In genomic region chrX:75522565-75523411, GRCh38 we compare ENCODE assay signal across 1 cellular context.
A peak's percentile ranks its signal among the peaks of the same experiment; 100 is the strongest.
TF ChIP-seq lines count a peak whose summit lies in the region.

ZDHHC15 (minus strand) TSS chrX:75523037; CDS start chrX:75523024, 13 bp downstream.

TF ChIP-seq in GM12878, 131 proteins besides CTCF, POLR2A, EP300 and RAD21 (continued from another document):
- TF ChIP-seq YBX1 (IDR thresholded peaks at IDR 0.05) (no peak), ZNF384 (IDR thresholded peaks at IDR 0.05; ENCODE audit: borderline replicate concordance, low read depth, low read length) (no peak), PAX8 (IDR thresholded peaks at IDR 0.05) (no peak), MEF2B (IDR thresholded peaks at IDR 0.05; ENCODE audit: partially characterized antibody, poor library complexity, severe bottlenecking) (peak; percentile 82), NR2C1 (IDR thresholded peaks at IDR 0.05) (no peak), CBX3 (IDR thresholded peaks at IDR 0.05; ENCODE audit: borderline replicate concordance, low read depth) (no peak), MLLT1 (IDR thresholded peaks at IDR 0.05) (peak; percentile 100), YY1 (IDR thresholded peaks at IDR 0.05; ENCODE audit: low read depth, low read length) (0 out of 2 replicates have a peak, but pooled peaks have one; percentile 19), STAT3 (IDR thresholded peaks at IDR 0.05; ENCODE audit: low read depth, low read length) (no peak), NFYA (IDR thresholded peaks at IDR 0.05; ENCODE audit: borderline replicate concordance, low read depth, low read length) (no peak), TARDBP (IDR thresholded peaks at IDR 0.05; ENCODE audit: borderline replicate concordance) (no peak), RUNX3 (IDR thresholded peaks at IDR 0.05; ENCODE audit: low read length) (no peak), DPF2 (IDR thresholded peaks at IDR 0.05) (no peak), NR2F1 (conservative IDR thresholded peaks at IDR 0.05) (no peak), KDM1A (IDR thresholded peaks at IDR 0.05; ENCODE audit: borderline replicate concordance) (no peak), STAT1 (conservative IDR thresholded peaks at IDR 0.05) (no peak), SIX5 (IDR thresholded peaks at IDR 0.05; ENCODE audit: low read depth, low read length, severe bottlenecking) (no peak), BHLHE40 (IDR thresholded peaks at IDR 0.05; ENCODE audit: borderline replicate concordance in 1 of 2, low read depth in 2 of 2, low read length in 1 of 2) (peak in 1 of 2 experiments; percentile 31; a peak in 1 of 4 replicates), JUNB (IDR thresholded peaks at IDR 0.05) (no peak), SMARCA5 (IDR thresholded peaks at IDR 0.05) (0 out of 2 replicates have a peak, but pooled peaks have one; percentile 37), PBX3 (IDR thresholded peaks at IDR 0.05; ENCODE audit: insufficient replicate concordance, low read depth, low read length) (no peak), HCFC1 (IDR thresholded peaks at IDR 0.05; ENCODE audit: low read length) (peak; percentile 46; the same call in 1 of the 2 replicates), USF1 (IDR thresholded peaks at IDR 0.05; ENCODE audit: borderline replicate concordance, extremely low read length, insufficient read depth, low read depth, low read length) (no peak), CHD4 (IDR thresholded peaks at IDR 0.05) (no peak), ETV6 (conservative IDR thresholded peaks at IDR 0.05 in 1 of 2, IDR thresholded peaks at IDR 0.05 in 1 of 2; ENCODE audit: borderline replicate concordance in 1 of 2, low read depth in 1 of 2) (no peak), USF2 (IDR thresholded peaks at IDR 0.05; ENCODE audit: borderline replicate concordance, low read depth, low read length) (no peak), EZH2 (IDR thresholded peaks at IDR 0.05; ENCODE audit: borderline replicate concordance, control insufficient read depth, low read depth, low read length) (no peak), ZBTB4 (CRISPR knock-in tag; IDR thresholded peaks at IDR 0.05) (no peak), SUPT20H (IDR thresholded peaks at IDR 0.05; ENCODE audit: borderline replicate concordance, control insufficient read depth, low read depth, low read length) (no peak), CHD1 (IDR thresholded peaks at IDR 0.05; ENCODE audit: low read depth, low read length) (no peak), NR2C2 (IDR thresholded peaks at IDR 0.05; ENCODE audit: borderline replicate concordance, control insufficient read depth, insufficient read length, low read depth) (peak; percentile 67)
- TF ChIP-seq, protein P1, sequence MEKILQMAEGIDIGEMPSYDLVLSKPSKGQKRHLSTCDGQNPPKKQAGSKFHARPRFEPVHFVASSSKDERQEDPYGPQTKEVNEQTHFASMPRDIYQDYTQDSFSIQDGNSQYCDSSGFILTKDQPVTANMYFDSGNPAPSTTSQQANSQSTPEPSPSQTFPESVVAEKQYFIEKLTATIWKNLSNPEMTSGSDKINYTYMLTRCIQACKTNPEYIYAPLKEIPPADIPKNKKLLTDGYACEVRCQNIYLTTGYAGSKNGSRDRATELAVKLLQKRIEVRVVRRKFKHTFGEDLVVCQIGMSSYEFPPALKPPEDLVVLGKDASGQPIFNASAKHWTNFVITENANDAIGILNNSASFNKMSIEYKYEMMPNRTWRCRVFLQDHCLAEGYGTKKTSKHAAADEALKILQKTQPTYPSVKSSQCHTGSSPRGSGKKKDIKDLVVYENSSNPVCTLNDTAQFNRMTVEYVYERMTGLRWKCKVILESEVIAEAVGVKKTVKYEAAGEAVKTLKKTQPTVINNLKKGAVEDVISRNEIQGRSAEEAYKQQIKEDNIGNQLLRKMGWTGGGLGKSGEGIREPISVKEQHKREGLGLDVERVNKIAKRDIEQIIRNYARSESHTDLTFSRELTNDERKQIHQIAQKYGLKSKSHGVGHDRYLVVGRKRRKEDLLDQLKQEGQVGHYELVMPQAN (conservative IDR thresholded peaks at IDR 0.05), result no peak
- TF ChIP-seq, protein P2, sequence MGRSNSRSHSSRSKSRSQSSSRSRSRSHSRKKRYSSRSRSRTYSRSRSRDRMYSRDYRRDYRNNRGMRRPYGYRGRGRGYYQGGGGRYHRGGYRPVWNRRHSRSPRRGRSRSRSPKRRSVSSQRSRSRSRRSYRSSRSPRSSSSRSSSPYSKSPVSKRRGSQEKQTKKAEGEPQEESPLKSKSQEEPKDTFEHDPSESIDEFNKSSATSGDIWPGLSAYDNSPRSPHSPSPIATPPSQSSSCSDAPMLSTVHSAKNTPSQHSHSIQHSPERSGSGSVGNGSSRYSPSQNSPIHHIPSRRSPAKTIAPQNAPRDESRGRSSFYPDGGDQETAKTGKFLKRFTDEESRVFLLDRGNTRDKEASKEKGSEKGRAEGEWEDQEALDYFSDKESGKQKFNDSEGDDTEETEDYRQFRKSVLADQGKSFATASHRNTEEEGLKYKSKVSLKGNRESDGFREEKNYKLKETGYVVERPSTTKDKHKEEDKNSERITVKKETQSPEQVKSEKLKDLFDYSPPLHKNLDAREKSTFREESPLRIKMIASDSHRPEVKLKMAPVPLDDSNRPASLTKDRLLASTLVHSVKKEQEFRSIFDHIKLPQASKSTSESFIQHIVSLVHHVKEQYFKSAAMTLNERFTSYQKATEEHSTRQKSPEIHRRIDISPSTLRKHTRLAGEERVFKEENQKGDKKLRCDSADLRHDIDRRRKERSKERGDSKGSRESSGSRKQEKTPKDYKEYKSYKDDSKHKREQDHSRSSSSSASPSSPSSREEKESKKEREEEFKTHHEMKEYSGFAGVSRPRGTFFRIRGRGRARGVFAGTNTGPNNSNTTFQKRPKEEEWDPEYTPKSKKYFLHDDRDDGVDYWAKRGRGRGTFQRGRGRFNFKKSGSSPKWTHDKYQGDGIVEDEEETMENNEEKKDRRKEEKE (IDR thresholded peaks at IDR 0.05), result no peak
- TF ChIP-seq, protein P3, sequence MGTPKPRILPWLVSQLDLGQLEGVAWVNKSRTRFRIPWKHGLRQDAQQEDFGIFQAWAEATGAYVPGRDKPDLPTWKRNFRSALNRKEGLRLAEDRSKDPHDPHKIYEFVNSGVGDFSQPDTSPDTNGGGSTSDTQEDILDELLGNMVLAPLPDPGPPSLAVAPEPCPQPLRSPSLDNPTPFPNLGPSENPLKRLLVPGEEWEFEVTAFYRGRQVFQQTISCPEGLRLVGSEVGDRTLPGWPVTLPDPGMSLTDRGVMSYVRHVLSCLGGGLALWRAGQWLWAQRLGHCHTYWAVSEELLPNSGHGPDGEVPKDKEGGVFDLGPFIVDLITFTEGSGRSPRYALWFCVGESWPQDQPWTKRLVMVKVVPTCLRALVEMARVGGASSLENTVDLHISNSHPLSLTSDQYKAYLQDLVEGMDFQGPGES (IDR thresholded peaks at IDR 0.05), result no peak
- TF ChIP-seq, protein P4, sequence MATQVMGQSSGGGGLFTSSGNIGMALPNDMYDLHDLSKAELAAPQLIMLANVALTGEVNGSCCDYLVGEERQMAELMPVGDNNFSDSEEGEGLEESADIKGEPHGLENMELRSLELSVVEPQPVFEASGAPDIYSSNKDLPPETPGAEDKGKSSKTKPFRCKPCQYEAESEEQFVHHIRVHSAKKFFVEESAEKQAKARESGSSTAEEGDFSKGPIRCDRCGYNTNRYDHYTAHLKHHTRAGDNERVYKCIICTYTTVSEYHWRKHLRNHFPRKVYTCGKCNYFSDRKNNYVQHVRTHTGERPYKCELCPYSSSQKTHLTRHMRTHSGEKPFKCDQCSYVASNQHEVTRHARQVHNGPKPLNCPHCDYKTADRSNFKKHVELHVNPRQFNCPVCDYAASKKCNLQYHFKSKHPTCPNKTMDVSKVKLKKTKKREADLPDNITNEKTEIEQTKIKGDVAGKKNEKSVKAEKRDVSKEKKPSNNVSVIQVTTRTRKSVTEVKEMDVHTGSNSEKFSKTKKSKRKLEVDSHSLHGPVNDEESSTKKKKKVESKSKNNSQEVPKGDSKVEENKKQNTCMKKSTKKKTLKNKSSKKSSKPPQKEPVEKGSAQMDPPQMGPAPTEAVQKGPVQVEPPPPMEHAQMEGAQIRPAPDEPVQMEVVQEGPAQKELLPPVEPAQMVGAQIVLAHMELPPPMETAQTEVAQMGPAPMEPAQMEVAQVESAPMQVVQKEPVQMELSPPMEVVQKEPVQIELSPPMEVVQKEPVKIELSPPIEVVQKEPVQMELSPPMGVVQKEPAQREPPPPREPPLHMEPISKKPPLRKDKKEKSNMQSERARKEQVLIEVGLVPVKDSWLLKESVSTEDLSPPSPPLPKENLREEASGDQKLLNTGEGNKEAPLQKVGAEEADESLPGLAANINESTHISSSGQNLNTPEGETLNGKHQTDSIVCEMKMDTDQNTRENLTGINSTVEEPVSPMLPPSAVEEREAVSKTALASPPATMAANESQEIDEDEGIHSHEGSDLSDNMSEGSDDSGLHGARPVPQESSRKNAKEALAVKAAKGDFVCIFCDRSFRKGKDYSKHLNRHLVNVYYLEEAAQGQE (IDR thresholded peaks at IDR 0.05; ENCODE audit: low read depth, low read length), result no peak
